1 cellular context compared by ENCODE assay signal in the genomic region with DNA sequence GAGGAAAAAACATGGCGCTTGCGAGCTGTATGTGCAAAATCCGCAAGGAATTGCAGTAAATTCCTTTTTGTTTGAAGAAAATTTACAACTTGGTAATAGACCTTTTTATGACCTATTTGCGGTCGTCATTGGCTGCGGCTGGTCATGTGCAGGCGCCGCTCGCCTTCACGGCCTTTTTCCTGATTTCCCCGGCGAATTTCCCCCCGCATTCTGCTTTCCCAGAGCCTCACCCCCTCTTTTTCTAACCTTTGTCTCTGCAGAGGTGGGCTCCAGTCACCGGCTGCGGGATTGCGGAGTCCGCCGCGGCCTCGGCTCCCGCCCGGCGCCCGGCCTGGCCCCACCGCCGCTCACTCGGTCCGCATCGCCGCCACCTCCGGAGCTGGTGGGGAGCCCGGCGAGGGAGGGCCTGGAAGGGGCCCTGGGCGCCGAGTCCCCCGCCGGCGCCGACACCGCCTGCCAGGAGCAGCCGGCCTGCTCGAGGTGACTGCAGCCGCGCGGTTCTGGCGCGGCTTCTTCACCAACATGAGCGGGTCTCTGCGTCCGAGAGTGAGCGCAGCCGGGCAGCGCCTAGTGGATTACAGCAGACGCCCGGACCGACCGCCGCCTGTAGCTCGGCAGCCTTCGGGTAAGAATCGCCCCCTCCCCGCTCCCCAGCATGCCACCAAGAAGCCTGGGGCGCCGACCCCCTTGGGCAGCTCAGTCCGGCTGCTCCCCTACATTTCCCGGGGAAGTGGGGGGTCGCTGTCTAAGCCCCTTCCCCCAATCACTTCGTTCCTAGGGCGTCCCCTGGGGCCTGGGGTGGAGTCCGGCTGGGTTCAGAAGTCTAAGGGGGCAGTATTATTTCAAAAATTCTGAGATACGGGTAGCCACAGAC.
A peak's percentile ranks its signal among the peaks of the same experiment; 100 is the strongest.
TF ChIP-seq lines count a peak whose summit lies in the region.

No MANE protein-coding gene starts in this region.

TF ChIP-seq in endothelial cell of umbilical vein, 7 proteins besides CTCF, POLR2A, EP300 and RAD21:
- no peak for TF ChIP-seq GATA2 (IDR thresholded peaks at IDR 0.05; ENCODE audit: insufficient read depth, insufficient read length, low read depth, low read length)
- peak; percentile 64 for TF ChIP-seq MAX (IDR thresholded peaks at IDR 0.05; ENCODE audit: insufficient read depth, insufficient read length)
- TF ChIP-seq MYC (IDR thresholded peaks at IDR 0.05; ENCODE audit: low read depth, low read length), result no peak
- TF ChIP-seq FOS (IDR thresholded peaks at IDR 0.05; ENCODE audit: borderline replicate concordance, insufficient read depth, low read length), result no peak
TF ChIP-seq in endothelial cell of umbilical vein: peak in this region for 1.
